In genomic region chr5:147310059-147310704, GRCh38 we compare ENCODE assay signal across 8 cellular contexts.
DNase-seq lines count a peak whose midpoint lies in the region; ATAC-seq and TF ChIP-seq lines count a peak whose summit lies in the region.

No MANE protein-coding gene starts in this region.

- H3K27ac ChIP-seq in mesenchymal stem cell (ENCODE audit: low read length, poor library complexity, severe bottlenecking) = no peak overlapping the region
- no peak overlapping the region for H3K27ac ChIP-seq in hepatocyte

- H3K27me3 ChIP-seq in mesenchymal stem cell (ENCODE audit: control insufficient read depth in 1 of 2, insufficient read depth in 1 of 2, low read length in 2 of 2) = no peaks in the 10 kb centered on the region
- H3K27me3 ChIP-seq in hepatocyte = no peaks in the 10 kb centered on the region

- no peak overlapping the region for H3K18ac ChIP-seq in mesenchymal stem cell (ENCODE audit: low read depth in 1 of 2, low read length in 2 of 2)

- peak overlapping the region in 1 of 2 experiments; percentile 26 for H3K23ac ChIP-seq in mesenchymal stem cell (ENCODE audit: low read length in 2 of 2)

- H3K36me3 Mint-ChIP-seq in natural killer cell treated with Interleukin-12 subunit alpha and Interleukin-12 subunit beta and Interleukin-15 and Interleukin-18, amount 100 ng/mL, for 72 hours = no peaks in the 10 kb centered on the region

- H3K4me1 ChIP-seq in mesenchymal stem cell (ENCODE audit: control insufficient read depth, insufficient read depth, low read depth, low read length) (peaks cover 2% of the 10 kb centered on the region), hepatocyte (ENCODE audit: insufficient read depth) (no peaks in the 10 kb centered on the region)

- no peak overlapping the region for H4K91ac ChIP-seq in mesenchymal stem cell (ENCODE audit: low read length)

- no peaks in the 10 kb centered on the region for H3K9me2 ChIP-seq in hepatocyte (replicated peaks; ENCODE audit: insufficient read depth)

- peaks cover 3% of the 10 kb centered on the region for H3K9me3 Mint-ChIP-seq in natural killer cell treated with Interleukin-12 subunit alpha and Interleukin-12 subunit beta and Interleukin-15 and Interleukin-18, amount 100 ng/mL, for 72 hours

- H3K4ac ChIP-seq in mesenchymal stem cell (ENCODE audit: low read depth in 1 of 2, low read length in 2 of 2) = no peak overlapping the region

- H3K27me3 Mint-ChIP-seq in natural killer cell treated with Interleukin-12 subunit alpha and Interleukin-12 subunit beta and Interleukin-15 and Interleukin-18, amount 100 ng/mL, for 72 hours = peaks cover 0 to 8% of the 10 kb centered on the region in 2 donors

- TF ChIP-seq CTCF in cardiac fibroblast (IDR thresholded peaks at IDR 0.05; ENCODE audit: low read depth, low read length) = no peak
- no peak for TF ChIP-seq CTCF in hepatocyte (IDR thresholded peaks at IDR 0.05; ENCODE audit: poor library complexity)

- no peak overlapping the region for H2BK15ac ChIP-seq in mesenchymal stem cell (ENCODE audit: low read depth, poor library complexity, severe bottlenecking)

- H2BK5ac ChIP-seq in mesenchymal stem cell (ENCODE audit: low read depth, low read length, poor library complexity, severe bottlenecking) = no peak overlapping the region

- H4K8ac ChIP-seq in mesenchymal stem cell (ENCODE audit: low read length) = no peak overlapping the region

- H2AFZ ChIP-seq in mesenchymal stem cell (ENCODE audit: low read depth, low read length) = no peak overlapping the region
- H2AFZ ChIP-seq in hepatocyte = no peak overlapping the region

- no peak overlapping the region for H2BK120ac ChIP-seq in mesenchymal stem cell (ENCODE audit: low read depth, low read length)

- no peaks in the 10 kb centered on the region for H3K9me3 ChIP-seq in mesenchymal stem cell (ENCODE audit: control insufficient read depth, low read length)
- H3K9me3 ChIP-seq in hepatocyte (ENCODE audit: low read depth) = no peaks in the 10 kb centered on the region

- WGBS in mesenchymal stem cell = 73% methylated on average over 8 of the region's 10 CpGs
- 90% methylated on average over 10 of the region's 10 CpGs for WGBS in hepatocyte (ENCODE audit: low lambda C conversion rate, missing lambda C conversion rate)

- no peak overlapping the region for H3K9ac ChIP-seq in mesenchymal stem cell (ENCODE audit: low read length)

- H3K4me3 ChIP-seq in cardiac fibroblast (replicated peaks in 1 of 2; ENCODE audit: low read depth in 2 of 2, low read length in 2 of 2) = no peak overlapping the region
- H3K4me3 ChIP-seq in mesenchymal stem cell (ENCODE audit: insufficient read depth in 1 of 2, low read depth in 1 of 2, low read length in 2 of 2) = no peak overlapping the region
- H3K4me3 ChIP-seq in hepatocyte = no peak overlapping the region

- H3K36me3 ChIP-seq in mesenchymal stem cell (ENCODE audit: control insufficient read depth in 1 of 2, insufficient read depth in 2 of 2, low read depth in 1 of 2, low read length in 2 of 2) = no peaks in the 10 kb centered on the region
- H3K36me3 ChIP-seq in hepatocyte (replicated peaks; ENCODE audit: insufficient read depth, low read depth) = no peaks in the 10 kb centered on the region

- H4K20me1 ChIP-seq in hepatocyte (ENCODE audit: insufficient read depth, poor library complexity, severe bottlenecking) = no peaks in the 10 kb centered on the region

- no peak overlapping the region for H3K27ac Mint-ChIP-seq in natural killer cell treated with Interleukin-12 subunit alpha and Interleukin-12 subunit beta and Interleukin-15 and Interleukin-18, amount 100 ng/mL, for 72 hours

- H3K4me3 Mint-ChIP-seq in natural killer cell treated with Interleukin-12 subunit alpha and Interleukin-12 subunit beta and Interleukin-15 and Interleukin-18, amount 100 ng/mL, for 72 hours = no peak overlapping the region

- H2BK12ac ChIP-seq in mesenchymal stem cell (ENCODE audit: low read length in 2 of 2) = no peak overlapping the region

- no peak overlapping the region for H3K4me2 ChIP-seq in mesenchymal stem cell (ENCODE audit: low read length, poor library complexity, severe bottlenecking)
- no peak overlapping the region for H3K4me2 ChIP-seq in hepatocyte

- H2AK5ac ChIP-seq in mesenchymal stem cell (ENCODE audit: low read length, severe bottlenecking) = no peak overlapping the region

- no peaks in the 10 kb centered on the region for H3K79me2 ChIP-seq in hepatocyte

- DNase-seq in GM03348 (ENCODE audit: low spot score) = peak; percentile 20
- DNase-seq in NCI-H446 treated with DMSO at 0.1 percent for 48 hours (lab: John Stamatoyannopoulos, UW) = peak; percentile 75
- DNase-seq in cardiac fibroblast (ENCODE audit: low read depth in 2 of 2) = peak; percentile 72
- DNase-seq in mesenchymal stem cell = peak; percentile 20
- no peak for DNase-seq in natural killer cell treated with Interleukin-12 subunit alpha and Interleukin-12 subunit beta and Interleukin-15 and Interleukin-18, amount 100 ng/mL, for 72 hours (ENCODE audit: low spot score)
- no peak for DNase-seq in hepatocyte (ENCODE audit: low spot score)
- no peak for DNase-seq in T-helper 1 cell
- DNase-seq in OCI-M2 (lab: John Stamatoyannopoulos, UW; ENCODE audit: unreplicated experiment) = no peak

- H3K79me1 ChIP-seq in mesenchymal stem cell (replicated peaks; ENCODE audit: low read length, poor library complexity, severe bottlenecking) = no peaks in the 10 kb centered on the region

- ATAC-seq in natural killer cell treated with Interleukin-12 subunit alpha and Interleukin-12 subunit beta and Interleukin-15 and Interleukin-18, amount 100 ng/mL, for 72 hours = no peak

- H3K14ac ChIP-seq in mesenchymal stem cell (ENCODE audit: low read length in 2 of 2) = no peak overlapping the region

- H3K4me1 Mint-ChIP-seq in natural killer cell treated with Interleukin-12 subunit alpha and Interleukin-12 subunit beta and Interleukin-15 and Interleukin-18, amount 100 ng/mL, for 72 hours (ENCODE audit: low read depth in 2 of 2) = no peaks in the 10 kb centered on the region

Comparison
In these comparisons a context has a peak if more than half of its experiments do, and no peak if none do; other contexts are left out.
1. DNase-seq: peak in GM03348 (single experiment), NCI-H446 treated with DMSO at 0.1 percent for 48 hours (single experiment), cardiac fibroblast (2 of 2) and mesenchymal stem cell (single experiment); none in natural killer cell treated with Interleukin-12 subunit alpha and Interleukin-12 subunit beta and Interleukin-15 and Interleukin-18, amount 100 ng/mL, for 72 hours (single experiment), hepatocyte (single experiment), T-helper 1 cell (0 of 5) and OCI-M2 (single experiment).